24 cellular contexts compared by ENCODE assay signal in genomic region chr6:156485145-156485544, GRCh38.
"Had no signal": no experiment of that assay in that cellular context is flagged by ENCODE, and none has a peak within 500 bp of the region (broad histone marks: within the 10 kb centered on the region; RNA-seq: fewer than 3 reads in every experiment).

No MANE protein-coding gene starts in this region.

- H3K36me3 Mint-ChIP-seq: activated naive CD4-positive, alpha-beta T cell treated with anti-CD3 and anti-CD28 coated beads, Interleukin-2, amount 50 U/mL, for 24 hours; T-cell had no signal

- H3K27ac Mint-ChIP-seq: activated CD8-positive, alpha-beta T cell treated with anti-CD3 and anti-CD28 coated beads, Interleukin-2, amount 10 ng/mL, durations not matched to agents 7 days and 5 days; activated naive CD4-positive, alpha-beta T cell treated with anti-CD3 and anti-CD28 coated beads, Interleukin-2, amount 50 U/mL, for 24 hours; T-cell; WTC11 had no signal

- FAIRE-seq: bronchial epithelial cell, K562 had no signal

- H3K4me1 Mint-ChIP-seq: activated naive CD4-positive, alpha-beta T cell treated with anti-CD3 and anti-CD28 coated beads, Interleukin-2, amount 50 U/mL, for 24 hours; T-cell; WTC11 had no signal

- DNase-seq: activated CD4-positive, alpha-beta T cell treated with anti-CD3 and anti-CD28 coated beads for 48 hours; activated CD4-positive, alpha-beta T cell treated with anti-CD3 and anti-CD28 coated beads, Interleukin-2, amount 50 U/mL, for 4 hours; activated CD4-positive, CD25-positive, alpha-beta regulatory T cell treated with anti-CD3 and anti-CD28 coated beads, Interleukin-2, amount 50 U/mL, for 72 hours; activated CD8-positive, alpha-beta memory T cell treated with anti-CD3 and anti-CD28 coated beads, Interleukin-2, amount 50 U/mL, for 48 hours; activated CD8-positive, alpha-beta T cell treated with anti-CD3 and anti-CD28 coated beads, Interleukin-2, amount 10 ng/mL, durations not matched to agents 7 days and 5 days; activated effector memory CD4-positive, alpha-beta T cell treated with Interleukin-2 at 50 U/mL for 16 hours; activated naive CD4-positive, alpha-beta T cell; activated T-cell treated with anti-CD3 and anti-CD28 coated beads, Interleukin-2, amount 50 U/mL, for 1 hour; body of pancreas; central memory CD4-positive, alpha-beta T cell; NCI-H1048; NCI-H2029; NCI-H345; NCI-H510A; NCI-H526 treated with DMSO at 0.1 percent for 48 hours; NK-92 treated with Interleukin-12 subunit alpha and Interleukin-12 subunit beta, amount 100 ng/mL, for 24 hours; SIG-M5; T-cell; T-helper 2 cell; T1000 had no signal

- H3K27me3 Mint-ChIP-seq: activated naive CD4-positive, alpha-beta T cell treated with anti-CD3 and anti-CD28 coated beads, Interleukin-2, amount 50 U/mL, for 24 hours; T-cell had no signal

- H3K4me3 Mint-ChIP-seq: activated CD8-positive, alpha-beta T cell treated with anti-CD3 and anti-CD28 coated beads, Interleukin-2, amount 10 ng/mL, durations not matched to agents 7 days and 5 days; activated naive CD4-positive, alpha-beta T cell treated with anti-CD3 and anti-CD28 coated beads, Interleukin-2, amount 50 U/mL, for 24 hours; T-cell; WTC11 had no signal
